8 cellular contexts compared by ENCODE assay signal in the genomic region with DNA sequence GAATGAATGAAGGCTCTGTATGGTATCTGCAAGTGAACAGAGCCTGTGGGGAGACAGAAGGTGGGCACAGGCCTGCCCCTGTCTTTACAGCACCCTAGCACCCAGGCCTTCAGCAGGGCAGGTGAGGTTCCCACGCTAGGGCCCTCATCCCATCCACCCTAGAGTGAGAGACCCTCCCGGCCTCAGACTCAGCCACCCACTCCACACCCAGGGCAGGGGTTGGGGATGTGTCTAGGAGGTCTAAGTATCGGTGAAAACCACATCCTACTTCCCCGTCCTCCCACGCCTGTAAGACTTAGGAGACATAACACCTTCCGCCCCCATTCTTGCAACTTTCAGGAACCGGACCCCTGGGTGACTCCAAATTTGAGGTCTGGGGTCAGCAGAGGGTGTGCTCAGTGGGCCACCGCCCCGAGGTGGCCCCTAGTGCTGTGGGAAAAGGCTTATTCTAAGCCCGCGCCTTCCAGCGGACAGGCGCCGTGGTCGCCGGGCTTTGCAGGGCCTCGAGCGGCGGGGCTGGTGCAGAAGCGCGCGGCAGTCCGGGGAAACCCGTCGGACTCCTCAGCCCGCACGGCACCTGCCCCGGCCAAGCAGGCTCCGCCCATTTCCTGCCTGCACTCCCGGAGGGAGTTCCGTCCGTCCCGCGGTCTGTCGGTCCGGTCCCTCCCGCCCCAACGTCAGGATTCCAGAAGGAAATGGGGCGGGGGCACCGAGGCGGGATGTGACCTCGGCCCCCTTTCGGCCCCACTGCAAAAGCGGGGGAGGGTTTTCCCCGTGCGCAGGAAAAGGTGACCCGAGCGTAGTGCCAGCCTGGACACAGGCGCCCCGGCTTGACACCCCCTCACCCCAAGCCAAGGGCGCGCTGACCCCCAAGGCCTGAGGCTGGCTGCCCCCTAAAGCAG. TPM values are rescaled to one million over a fixed set of nuclear protein-coding genes. Genes with fewer than 3 reads are reported as not detected.
DNase-seq lines count a peak whose midpoint lies in the region; ATAC-seq and TF ChIP-seq lines count a peak whose summit lies in the region.

No MANE protein-coding gene starts in this region.

- DNase-seq in Daoy (ENCODE audit: low read depth) (peak; percentile 87), NB4 (ENCODE audit: low read depth) (peak; percentile 92), myocyte (ENCODE audit: low read depth) (peak; percentile 49), tibial nerve (ENCODE audit: low spot score in 2 of 2) (no peak), mesenteric fat pad (ENCODE audit: low spot score) (no peak)
- DNase-seq in activated CD4-positive, alpha-beta T cell treated with anti-CD3 and anti-CD28 coated beads for 36 hours = peak; percentile 85

- H3K27ac ChIP-seq in tibial nerve = peak overlapping the region in 3 of 4 donors; percentile 55 to 82 (median 75)

- H3K4me1 Mint-ChIP-seq in activated CD4-positive, alpha-beta T cell treated with anti-CD3 and anti-CD28 coated beads for 36 hours = peaks cover 65% of the 10 kb centered on the region

- H3K4me1 ChIP-seq in endocrine pancreas (ENCODE audit: control insufficient read depth, insufficient read depth, low read length) (peaks cover 4% of the 10 kb centered on the region), tibial nerve (peaks cover 0 to 54% (median 35%) of the 10 kb centered on the region in 4 donors)

- TF ChIP-seq EP300 in tibial nerve (IDR thresholded peaks at IDR 0.05) = no peak

- peaks cover 39% of the 10 kb centered on the region for H3K36me3 Mint-ChIP-seq in activated CD4-positive, alpha-beta T cell treated with anti-CD3 and anti-CD28 coated beads for 36 hours (ENCODE audit: low read depth)

- POLR2A ChIA-PET in activated CD4-positive, alpha-beta T cell treated with anti-CD3 and anti-CD28 coated beads for 36 hours (lab: Charles Lee) = interaction anchor here (0.6 kb wide), 1 partner anchor 41 kb away, joined by 9 read pairs; no protein-coding TSS in a partner anchor

- ATAC-seq in GM21717 (IDR thresholded peaks at IDR 0.05; ENCODE audit: unreplicated experiment) = peak; percentile 28
- peak; percentile 11 for ATAC-seq in activated CD4-positive, alpha-beta T cell treated with anti-CD3 and anti-CD28 coated beads for 36 hours

- peak overlapping the region; percentile 78 for H3K4me3 Mint-ChIP-seq in activated CD4-positive, alpha-beta T cell treated with anti-CD3 and anti-CD28 coated beads for 36 hours

- H3K27me3 Mint-ChIP-seq in activated CD4-positive, alpha-beta T cell treated with anti-CD3 and anti-CD28 coated beads for 36 hours = no peaks in the 10 kb centered on the region

- peak overlapping the region; percentile 86 for H3K27ac Mint-ChIP-seq in activated CD4-positive, alpha-beta T cell treated with anti-CD3 and anti-CD28 coated beads for 36 hours

- CTCF ChIA-PET in activated CD4-positive, alpha-beta T cell treated with anti-CD3 and anti-CD28 coated beads for 36 hours (lab: Charles Lee) = interaction anchor here (0.5 to 2.5 kb wide), 8 partner anchors 12 to 100 kb away, joined by 3 to 32 read pairs (median 4); a partner anchor contains a TSS

- peak overlapping the region; percentile 77 for H3K9ac ChIP-seq in endocrine pancreas (ENCODE audit: control insufficient read depth, insufficient read depth, low read length)

- H3K4me3 ChIP-seq in NB4 (ENCODE audit: low read depth, low read length) (peak overlapping the region; percentile 48), endocrine pancreas (ENCODE audit: control insufficient read depth, insufficient read depth, low read length) (no peak overlapping the region), tibial nerve (peak overlapping the region; percentile 26 to 88 (median 59))

- H3K36me3 ChIP-seq in endocrine pancreas (ENCODE audit: control insufficient read depth, insufficient read depth, low read length) (no peaks in the 10 kb centered on the region), tibial nerve (peaks cover 0 to 8% (median 0%) of the 10 kb centered on the region in 3 donors)

- H3K27me3 ChIP-seq in endocrine pancreas (ENCODE audit: control insufficient read depth, insufficient read depth, low read length) (no peaks in the 10 kb centered on the region), tibial nerve (peaks cover 0 to 20% of the 10 kb centered on the region in 2 donors)

- H3K9me3 ChIP-seq in endocrine pancreas (ENCODE audit: control insufficient read depth, low read length) (no peaks in the 10 kb centered on the region), tibial nerve (no peaks in the 10 kb centered on the region)

- TF ChIP-seq CTCF in NB4 (IDR thresholded peaks at IDR 0.05; ENCODE audit: low read depth, low read length) = no peak
- TF ChIP-seq CTCF in tibial nerve (IDR thresholded peaks at IDR 0.05) = no peak

- peak; percentile 46 for TF ChIP-seq POLR2A in NB4 (IDR thresholded peaks at IDR 0.05; ENCODE audit: extremely low read depth, insufficient read length)
- no peak for TF ChIP-seq POLR2A in tibial nerve (IDR thresholded peaks at IDR 0.05)

- 9 to 25% methylated on average over 15 to 45 of the region's 52 CpGs for WGBS in tibial nerve, 2 donors

- intact Hi-C loops in activated CD4-positive, alpha-beta T cell treated with anti-CD3 and anti-CD28 coated beads for 36 hours (cut with DNase I, micrococcal nuclease) = loop anchor here (2.0 to 10.0 kb wide), 3 partner anchors 244 to 764 kb away; a partner anchor contains a TSS

- no peaks in the 10 kb centered on the region for H3K9me3 Mint-ChIP-seq in activated CD4-positive, alpha-beta T cell treated with anti-CD3 and anti-CD28 coated beads for 36 hours (ENCODE audit: low read depth)

RNA-seq across cellular contexts. Expression of a gene that starts 0.9 kb away (rescaled TPM):
- total RNA-seq in Daoy (2014; rRNA removed; shearing (Covaris generic)) = 0.86 and 1.2 TPM in 2 replicates
- total RNA-seq in activated CD4-positive, alpha-beta T cell treated with anti-CD3 and anti-CD28 coated beads for 36 hours = 10 to 100 TPM; 25.4 to 30.7 TPM
- total RNA-seq in myocyte (1.1 and 9.2 TPM in 2 replicates), tibial nerve (1 to 10 TPM; 1.3 to 5.1 (median 2.8) TPM), mesenteric fat pad (2.9 TPM)
- 2.7 TPM for polyA plus RNA-seq in myocyte (2012)

RNA-seq across cellular contexts. Expression of a gene that starts 2.4 kb away (rescaled TPM):
- total RNA-seq in Daoy (2014; rRNA removed; shearing (Covaris generic)) = 81.6 and 82.7 TPM in 2 replicates
- 10 to 100 TPM; 60.5 to 67.0 TPM for total RNA-seq in activated CD4-positive, alpha-beta T cell treated with anti-CD3 and anti-CD28 coated beads for 36 hours
- total RNA-seq in myocyte (42.4 and 49.4 TPM in 2 replicates), tibial nerve (10 to 100 TPM; 70.5 to 77.0 (median 73.8) TPM), mesenteric fat pad (46.3 TPM)
- 64.3 TPM for polyA plus RNA-seq in myocyte (2012)

RNA-seq across cellular contexts. Expression of a gene that starts 8.8 kb away (rescaled TPM):
- 3.9 and 4.5 TPM in 2 replicates for total RNA-seq in Daoy (2014; rRNA removed; shearing (Covaris generic))
- 10 to 100 TPM; 12.6 to 13.1 TPM for total RNA-seq in activated CD4-positive, alpha-beta T cell treated with anti-CD3 and anti-CD28 coated beads for 36 hours
- 17.8 and 23.2 TPM in 2 replicates for total RNA-seq in myocyte
- polyA plus RNA-seq in myocyte (2012) = 23.9 TPM
- 10 to 100 TPM in 2 of 4 donors, 1 to 10 TPM in 2; 8.3 to 18.3 (median 11.7) TPM for total RNA-seq in tibial nerve
- 18.7 TPM for total RNA-seq in mesenteric fat pad

RNA-seq across cellular contexts. Expression of a gene that starts 22.4 kb away (rescaled TPM):
- 3.1 and 6.3 TPM in 2 replicates for total RNA-seq in Daoy (2014; rRNA removed; shearing (Covaris generic))
- 10 to 100 TPM; 28.3 to 32.2 TPM for total RNA-seq in activated CD4-positive, alpha-beta T cell treated with anti-CD3 and anti-CD28 coated beads for 36 hours
- total RNA-seq in myocyte = 19.9 and 22.3 TPM in 2 replicates
- 33.8 TPM for polyA plus RNA-seq in myocyte (2012)
- 10 to 100 TPM; 31.2 to 96.0 (median 50.0) TPM for total RNA-seq in tibial nerve
- total RNA-seq in mesenteric fat pad = 36.0 TPM

RNA-seq across cellular contexts. Expression of a gene that starts 57.4 kb away (rescaled TPM):
- 1.1 and 1.8 TPM in 2 replicates for total RNA-seq in Daoy (2014; rRNA removed; shearing (Covaris generic))
- 1 to 10 TPM; 2.3 to 3.3 TPM for total RNA-seq in activated CD4-positive, alpha-beta T cell treated with anti-CD3 and anti-CD28 coated beads for 36 hours
- total RNA-seq in myocyte (0.45 and 0.47 TPM in 2 replicates), tibial nerve (10 to 100 TPM in 1 of 4 donors, 1 to 10 TPM in 3; 1.7 to 14.4 (median 4.1) TPM), mesenteric fat pad (0.74 TPM)
- 0.32 TPM for polyA plus RNA-seq in myocyte (2012)

Comparison
In these comparisons a context has a peak if more than half of its experiments do, and no peak if none do; other contexts are left out.
1. DNase-seq: peak in Daoy (single experiment), NB4 (single experiment), activated CD4-positive, alpha-beta T cell treated with anti-CD3 and anti-CD28 coated beads for 36 hours (single experiment) and myocyte (single experiment); none in tibial nerve (0 of 2) and mesenteric fat pad (single experiment).